Comparison of ENCODE assay signal across 22 cellular contexts in the genomic region with DNA sequence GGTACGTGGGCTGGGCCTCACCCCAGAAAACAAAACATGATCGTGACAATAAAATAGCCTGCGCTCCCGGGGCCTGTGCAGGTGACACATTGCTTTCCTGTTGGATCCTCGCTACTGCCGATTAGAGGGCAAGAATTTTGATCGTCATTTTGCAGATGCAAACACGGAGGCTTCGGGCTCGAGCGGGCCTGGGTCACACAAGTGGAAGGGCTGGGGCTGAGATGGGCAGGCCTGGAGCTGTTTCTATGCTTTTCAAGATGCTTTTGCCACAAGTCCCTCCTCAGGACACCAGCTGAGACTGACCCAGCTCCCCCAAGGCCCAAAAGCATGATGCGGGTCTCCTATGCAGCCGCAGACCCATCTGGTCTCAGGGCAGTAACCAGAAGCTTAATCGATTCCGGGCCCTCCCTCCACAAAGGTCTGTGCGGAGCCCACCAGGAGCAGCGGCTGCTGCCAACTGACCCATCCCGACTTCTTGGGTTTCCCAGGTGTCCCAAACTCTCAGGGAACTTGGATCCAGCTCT. TPM values are rescaled to one million over a fixed set of nuclear protein-coding genes. Genes with fewer than 3 reads are reported as not detected.
DNase-seq lines count a peak whose midpoint lies in the region; ATAC-seq and TF ChIP-seq lines count a peak whose summit lies in the region.
"Had no signal": no experiment of that assay in that cellular context is flagged by ENCODE, and none has a peak within 500 bp of the region (broad histone marks: within the 10 kb centered on the region; RNA-seq: fewer than 3 reads in every experiment).

No MANE protein-coding gene starts in this region.

- H3F3A ChIP-seq in GM23338 (replicated peaks; ENCODE audit: low read depth) = peaks cover 6% of the 10 kb centered on the region

- no peaks in the 10 kb centered on the region; the same call in 1 of the 2 replicates for H4K20me1 ChIP-seq in GM23338 (replicated peaks; ENCODE audit: insufficient read depth)

- peaks cover 7% of the 10 kb centered on the region; the same call in 1 of the 2 replicates for H3K36me3 ChIP-seq in GM23338 (ENCODE audit: insufficient read depth)
- H3K36me3 ChIP-seq in ectodermal cell (ENCODE audit: control insufficient read depth, insufficient read depth, low read length) = peaks cover 27% of the 10 kb centered on the region
- H3K36me3 ChIP-seq in skeletal muscle tissue (ENCODE audit: control insufficient read depth in 3 of 3, insufficient read depth in 3 of 3, low read length in 3 of 3) = peaks cover 6 to 12% (median 11%) of the 10 kb centered on the region in 3 donors
- H3K36me3 ChIP-seq: SJSA1 had no signal

- DNase-seq in GM23338 (ENCODE audit: low spot score) = no peak
- DNase-seq in nephron progenitor cell = no peak
- no peak for DNase-seq in Kasumi-1 (lab: John Stamatoyannopoulos, UW)
- DNase-seq in NCI-H1105 (lab: John Stamatoyannopoulos, UW) = no peak
- DNase-seq in NCI-H2227 (lab: John Stamatoyannopoulos, UW; ENCODE audit: unreplicated experiment) = no peak
- DNase-seq: Caco-2; CD4-positive, alpha-beta T cell; DMS 273 treated with DMSO at 0.1 percent for 48 hours; DMS79 treated with DMSO at 0.1 percent for 48 hours; H7; KBM-7; NCI-H1092; NCI-H1436 treated with DMSO at 0.1 percent for 48 hours; NCI-H1930; NCI-H345; NCI-H524; NCI-H82 had no signal

- H3K27me3 ChIP-seq in GM23338 (ENCODE audit: insufficient read depth) (no peaks in the 10 kb centered on the region), ectodermal cell (ENCODE audit: control insufficient read depth, insufficient read depth, low read length, poor library complexity, severe bottlenecking) (no peaks in the 10 kb centered on the region), skeletal muscle tissue (ENCODE audit: control insufficient read depth in 3 of 3, insufficient read depth in 3 of 3, low read length in 3 of 3) (no peaks in the 10 kb centered on the region)
- H3K27me3 ChIP-seq: SJSA1 had no signal

- peak overlapping the region; percentile 74 for H3K27ac Mint-ChIP-seq in GM23338
- peak overlapping the region; percentile 69 for H3K27ac Mint-ChIP-seq in nephron progenitor cell
- H3K27ac Mint-ChIP-seq: CD4-positive, alpha-beta T cell had no signal

- no peak overlapping the region for H2AFZ ChIP-seq in GM23338

- H3K27me3 Mint-ChIP-seq in GM23338 (ENCODE audit: insufficient read depth, low read depth, poor library complexity) (peaks cover 28% of the 10 kb centered on the region), nephron progenitor cell (ENCODE audit: low read depth, poor library complexity) (no peaks in the 10 kb centered on the region)
- H3K27me3 Mint-ChIP-seq: CD4-positive, alpha-beta T cell had no signal

- no peaks in the 10 kb centered on the region for H3K9me2 ChIP-seq in GM23338 (ENCODE audit: insufficient read depth)

- H3K4me2 ChIP-seq in GM23338 = peak overlapping the region; percentile 35

- H3K4me3 ChIP-seq in GM23338 = no peak overlapping the region
- H3K4me3 ChIP-seq in ectodermal cell (ENCODE audit: insufficient read depth, low read depth, low read length) = no peak overlapping the region
- H3K4me3 ChIP-seq in skeletal muscle tissue (ENCODE audit: low read length in 3 of 3) = no peak overlapping the region
- H3K4me3 ChIP-seq: SJSA1 had no signal

- H3K27ac ChIP-seq in GM23338 (ENCODE audit: low read depth) (no peak overlapping the region), ectodermal cell (ENCODE audit: insufficient read depth, low read depth, low read length, poor library complexity, severe bottlenecking) (peak overlapping the region; percentile 31), skeletal muscle tissue (ENCODE audit: low read depth, low read length) (no peak overlapping the region)
- H3K27ac ChIP-seq: SJSA1 had no signal

- no peak for ATAC-seq in GM23338
- ATAC-seq: Panc1 had no signal

- H3K9ac ChIP-seq in skeletal muscle tissue (ENCODE audit: low read depth in 1 of 3, low read length in 3 of 3) = peak overlapping the region; percentile 23 to 83 (median 51)

- peaks cover 76% of the 10 kb centered on the region for H3K79me2 ChIP-seq in GM23338 (replicated peaks; ENCODE audit: insufficient read depth)

- no peaks in the 10 kb centered on the region for H3K9me3 ChIP-seq in ectodermal cell (ENCODE audit: control insufficient read depth, low read length)
- H3K9me3 ChIP-seq in skeletal muscle tissue (ENCODE audit: control insufficient read depth in 3 of 3, low read length in 3 of 3) = no peaks in the 10 kb centered on the region
- H3K9me3 ChIP-seq: Caco-2, SJSA1 had no signal

- H3K4me3 Mint-ChIP-seq in GM23338 (no peak overlapping the region), nephron progenitor cell (peak overlapping the region; percentile 64)
- H3K4me3 Mint-ChIP-seq: CD4-positive, alpha-beta T cell had no signal

- H3K4me1 Mint-ChIP-seq in GM23338 (peaks cover 73% of the 10 kb centered on the region), nephron progenitor cell (peaks cover 87% of the 10 kb centered on the region)

- 79 to 81% methylated on average over 18 of the region's 18 CpGs for WGBS in ectodermal cell, 2 experiments

- H3K36me3 Mint-ChIP-seq in GM23338 (ENCODE audit: low read depth) (peaks cover 48% of the 10 kb centered on the region), nephron progenitor cell (ENCODE audit: low read depth) (peaks cover 26% of the 10 kb centered on the region)

- no peaks in the 10 kb centered on the region for H3K9me3 Mint-ChIP-seq in GM23338
- no peaks in the 10 kb centered on the region for H3K9me3 Mint-ChIP-seq in nephron progenitor cell
- H3K9me3 Mint-ChIP-seq: CD4-positive, alpha-beta T cell had no signal

- TF ChIP-seq CTCF in GM23338 (conservative IDR thresholded peaks at IDR 0.05; ENCODE audit: low read depth in 2 of 2) (no peak), nephron progenitor cell (IDR thresholded peaks at IDR 0.05) (no peak)

- H3K4me1 ChIP-seq in GM23338 (ENCODE audit: insufficient read depth) (peaks cover 41% of the 10 kb centered on the region), ectodermal cell (ENCODE audit: control insufficient read depth, insufficient read depth, low read length) (peaks cover 56% of the 10 kb centered on the region), skeletal muscle tissue (ENCODE audit: control insufficient read depth in 3 of 3, insufficient read depth in 3 of 3, low read length in 3 of 3) (peaks cover 80 to 88% (median 81%) of the 10 kb centered on the region in 3 donors)

TF ChIP-seq in GM23338, 12 proteins besides CTCF, POLR2A, EP300 and RAD21:
- TF ChIP-seq ZNF331 (CRISPR knock-in tag; IDR thresholded peaks at IDR 0.05; ENCODE audit: low read depth) (no peak), ETS1 (IDR thresholded peaks at IDR 0.05) (no peak)
TF ChIP-seq in GM23338: peak in this region for 0.

RNA-seq across cellular contexts. Expression of gene RGMA, which starts 30.0 kb away (rescaled TPM):
- 24.6 and 34.2 TPM in 2 replicates for total RNA-seq in GM23338 (2014; rRNA removed; shearing (Covaris generic))
- polyA plus RNA-seq in GM23338 (2016; fragmentation: Nextera tagmentation; extraction: Ambion mirVana) = 36.5 and 36.6 TPM in 2 replicates
- 143 TPM for polyA plus RNA-seq in ectodermal cell (2013, experiment 1 of 4)
- 162 TPM for polyA plus RNA-seq in ectodermal cell (2013, experiment 2 of 4)
- 143 TPM for polyA plus RNA-seq in ectodermal cell (2013, experiment 3 of 4)
- polyA plus RNA-seq in ectodermal cell (2013, experiment 4 of 4) = 155 TPM
- total RNA-seq in skeletal muscle tissue = 5.7 TPM
- total RNA-seq: CD4-positive, alpha-beta T cell; HT1080 had no signal
